ENCODE assay signal across 8 cellular contexts in genomic region chr6:150641398-150642139, GRCh38. TPM values are rescaled to one million over a fixed set of nuclear protein-coding genes. Genes with fewer than 3 reads are reported as not detected.
DNase-seq lines count a peak whose midpoint lies in the region; ATAC-seq lines count a peak whose summit lies in the region.

No MANE protein-coding gene starts in this region.

- H3K4me1 ChIP-seq in CD4-positive, alpha-beta memory T cell (ENCODE audit: insufficient read depth, low read length), result peaks cover 4% of the 10 kb centered on the region

- H3K9me3 ChIP-seq in CD4-positive, alpha-beta memory T cell (ENCODE audit: control insufficient read depth in 1 of 2, low read length in 2 of 2), result no peaks in the 10 kb centered on the region

- H3K4me3 Mint-ChIP-seq in CD4-positive, alpha-beta memory T cell, result peak overlapping the region; percentile 31 to 83 (median 74)
- peak overlapping the region; percentile 57 to 63 (median 60) for H3K4me3 Mint-ChIP-seq in T-cell

- H3K27ac Mint-ChIP-seq in CD4-positive, alpha-beta memory T cell, result peak overlapping the region in 4 of 7 donors; percentile 27 to 75 (median 59)
- H3K27ac Mint-ChIP-seq in T-cell, result peak overlapping the region in 1 of 2 donors; percentile 12

- H3K27me3 Mint-ChIP-seq in CD4-positive, alpha-beta memory T cell, result peaks cover 0 to 1% of the 10 kb centered on the region in 2 donors
- H3K27me3 Mint-ChIP-seq in T-cell, result peaks cover 7 to 8% of the 10 kb centered on the region in 2 donors

- POLR2A ChIA-PET in CD4-positive, alpha-beta memory T cell (lab: Charles Lee; ENCODE audit: partially characterized antibody), result no interaction called here
- POLR2A ChIA-PET in T-cell (lab: Charles Lee), result no interaction called here

- peaks cover 0 to 3% of the 10 kb centered on the region in 2 donors for H3K36me3 Mint-ChIP-seq in CD4-positive, alpha-beta memory T cell
- no peaks in the 10 kb centered on the region for H3K36me3 Mint-ChIP-seq in T-cell

- peaks cover 0 to 2% (median 0%) of the 10 kb centered on the region in 8 donors for H3K9me3 Mint-ChIP-seq in CD4-positive, alpha-beta memory T cell
- no peaks in the 10 kb centered on the region for H3K9me3 Mint-ChIP-seq in T-cell

- no peaks in the 10 kb centered on the region for H3K36me3 ChIP-seq in CD4-positive, alpha-beta memory T cell (ENCODE audit: insufficient read depth, low read length)

- peaks cover 6 to 18% (median 9%) of the 10 kb centered on the region in 4 donors for H3K4me1 Mint-ChIP-seq in CD4-positive, alpha-beta memory T cell
- H3K4me1 Mint-ChIP-seq in T-cell, result peaks cover 0 to 35% (median 10%) of the 10 kb centered on the region in 3 donors

- no peak overlapping the region for H3K27ac ChIP-seq in CD4-positive, alpha-beta memory T cell (ENCODE audit: low read depth, low read length)

- intact Hi-C loops in CD4-positive, alpha-beta memory T cell (cut with micrococcal nuclease), result no loop called here
- intact Hi-C loops in left colon (cut with DNase I, micrococcal nuclease), result no loop called here

- H3K4me3 ChIP-seq in CD4-positive, alpha-beta memory T cell (ENCODE audit: low read length in 2 of 2), result no peak overlapping the region

- H3K27me3 ChIP-seq in CD4-positive, alpha-beta memory T cell (ENCODE audit: insufficient read depth, low read length), result no peaks in the 10 kb centered on the region

- CTCF ChIA-PET in CD4-positive, alpha-beta memory T cell (lab: Charles Lee; ENCODE audit: partially characterized antibody), result no interaction called here
- CTCF ChIA-PET in T-cell (lab: Charles Lee), result no interaction called here

- DNase-seq in CD4-positive, alpha-beta memory T cell, result no peak
- no peak for DNase-seq in T-cell
- no peak for DNase-seq in left colon
- DNase-seq in HK-2 (ENCODE audit: unreplicated experiment), result no peak
- DNase-seq in amniotic stem cell (lab: John Stamatoyannopoulos, UW), result no peak
- DNase-seq in DMS79 treated with DMSO at 0.1 percent for 48 hours (lab: John Stamatoyannopoulos, UW), result no peak
- DNase-seq in NK-92 (lab: John Stamatoyannopoulos, UW; ENCODE audit: unreplicated experiment), result no peak

- ATAC-seq in GM21723 (IDR thresholded peaks at IDR 0.05; ENCODE audit: unreplicated experiment) (peak; percentile 66), T-cell (replicated peaks in 1 of 4) (no peak), left colon (peak; percentile 91)

RNA-seq across cellular contexts. Expression of gene PLEKHG1, which starts 41.9 kb away (rescaled TPM):
- total RNA-seq in CD4-positive, alpha-beta memory T cell, result 1 to 10 TPM; 2.9 to 3.9 TPM
- 1 to 10 TPM; 1.2 to 2.1 TPM for polyA plus RNA-seq in CD4-positive, alpha-beta memory T cell
- total RNA-seq in T-cell (10 to 100 TPM in 1 of 5 donors, 1 to 10 TPM in 4; 2.5 to 18.4 (median 5.4) TPM), left colon (10 to 100 TPM; 29.3 to 30.9 TPM)

Comparison
In these comparisons a context has a peak if more than half of its experiments do, and no peak if none do; other contexts are left out.
1. ATAC-seq: peak in GM21723 (single experiment) and left colon (single experiment); none in T-cell (0 of 4).